Comparison of ENCODE assay signal across 8 cellular contexts in the genomic region with DNA sequence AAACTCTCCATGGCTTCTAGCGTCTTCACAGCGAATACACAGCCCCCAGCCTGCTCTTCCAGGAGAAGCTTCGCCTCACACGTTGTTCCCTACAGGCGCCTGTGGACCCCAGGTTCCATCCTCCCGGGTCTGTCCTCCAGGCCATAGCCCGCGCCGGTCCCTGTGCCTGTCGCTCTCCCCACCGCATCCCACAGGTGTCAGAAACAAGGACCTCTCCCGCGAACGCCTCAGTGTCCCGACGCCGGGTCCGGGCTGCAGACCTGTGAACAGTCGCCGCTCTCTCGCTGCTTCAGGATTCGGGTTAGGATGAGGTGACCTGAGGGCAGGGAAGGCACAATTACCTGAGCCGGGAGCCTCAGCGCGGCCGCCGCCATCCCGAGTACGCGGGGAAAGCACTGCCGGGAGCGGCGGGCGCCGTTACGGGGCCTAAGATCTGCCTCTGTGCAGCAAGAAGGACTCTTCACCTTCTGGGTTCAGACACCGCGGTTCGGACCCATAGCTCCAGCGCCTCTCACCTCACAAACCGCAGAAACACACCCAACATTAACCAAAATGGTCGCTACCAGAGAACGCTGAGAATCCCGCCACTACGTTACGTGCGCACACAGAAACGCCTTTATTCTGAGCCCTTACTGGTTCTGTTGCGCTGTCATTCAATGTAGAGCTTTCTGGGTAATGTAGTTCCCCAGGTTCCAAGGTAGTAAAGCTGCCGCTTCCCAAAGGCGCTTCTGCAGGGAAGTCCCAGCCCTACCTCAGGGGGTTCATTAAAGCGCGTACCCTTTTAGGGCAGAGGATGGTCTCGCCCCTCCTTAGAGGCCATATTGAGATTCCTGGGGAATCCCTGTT. TPM values are rescaled to one million over a fixed set of nuclear protein-coding genes. Genes with fewer than 3 reads are reported as not detected.
DNase-seq lines count a peak whose midpoint lies in the region; ATAC-seq and TF ChIP-seq lines count a peak whose summit lies in the region.

A gene (minus strand): TSS at position 583 of the 846 bp plus-strand sequence. CDS start 1,580 bp downstream, outside the sequence.

- H3K4me3 ChIP-seq in left ventricle myocardium inferior (peak within 1 kb of the TSS; percentile 89), ovary (peak within 1 kb of the TSS; percentile 46)

- TF ChIP-seq CTCF in left ventricle myocardium inferior (IDR thresholded peaks at IDR 0.05; ENCODE audit: borderline replicate concordance) (no peak), ovary (IDR thresholded peaks at IDR 0.05) (no peak)

- WGBS in ovary, 3 donors: 2 to 4% (median 2%) methylated on average over 36 to 54 of the region's 54 CpGs

- H3K36me3 ChIP-seq in left ventricle myocardium inferior: peaks cover 66% of the 10 kb centered on the region
- H3K36me3 ChIP-seq in ovary: no peaks in the 10 kb centered on the region

- DNase-seq in activated CD4-positive, CD25-positive, alpha-beta regulatory T cell (lab: John Stamatoyannopoulos, UW): no peak
- DNase-seq in anterior cingulate cortex (lab: John Stamatoyannopoulos, UW) (peak in 57 of 58 donors; percentile 8 to 86 (median 68)), left ventricle myocardium inferior (peak; percentile 42), ovary (peak; percentile 54 to 67 (median 57)), NCI-H446 treated with DMSO at 0.1 percent for 48 hours (lab: John Stamatoyannopoulos, UW) (no peak), NCI-H1105 treated with DMSO at 0.1 percent for 48 hours (lab: John Stamatoyannopoulos, UW) (no peak)

- H3K9me3 ChIP-seq in left ventricle myocardium inferior (replicated peaks) (peaks cover 90% of the 10 kb centered on the region), ovary (peaks cover 11 to 33% of the 10 kb centered on the region in 2 donors)

- no peaks in the 10 kb centered on the region for H3K27me3 ChIP-seq in left ventricle myocardium inferior (ENCODE audit: low read depth)
- H3K27me3 ChIP-seq in ovary: no peaks in the 10 kb centered on the region

- intact Hi-C loops in left ventricle myocardium inferior (cut with micrococcal nuclease): no loop called here
- intact Hi-C loops in ovary (cut with DNase I): no loop called here

- ATAC-seq in activated CD4-positive, CD25-positive, alpha-beta regulatory T cell treated with anti-CD3 and anti-CD28 coated beads, Interleukin-2, amount 50 U/mL, for 24 hours: peak; percentile 87 to 96

- H3K27ac ChIP-seq in left ventricle myocardium inferior (replicated peaks) (peak within 1 kb of the TSS; percentile 83), ovary (no peak within 1 kb of the TSS)

- TF ChIP-seq EP300 in ovary (IDR thresholded peaks at IDR 0.05): no peak

- no peak for TF ChIP-seq POLR2A in ovary (IDR thresholded peaks at IDR 0.05)

- H3K4me1 ChIP-seq in left ventricle myocardium inferior (peaks cover 21% of the 10 kb centered on the region), ovary (ENCODE audit: insufficient read depth) (no peaks in the 10 kb centered on the region)

TF ChIP-seq in PFSK-1, 5 proteins besides CTCF, POLR2A, EP300 and RAD21:
- no peak for TF ChIP-seq FOXP2 (optimal IDR thresholded peaks at IDR 0.05; ENCODE audit: borderline replicate concordance, extremely low read depth, extremely low read length, insufficient read depth)
- peak; percentile 81 for TF ChIP-seq POLR2AphosphoS5 (IDR thresholded peaks at IDR 0.05; ENCODE audit: low read depth, low read length)
- TF ChIP-seq, protein P1, sequence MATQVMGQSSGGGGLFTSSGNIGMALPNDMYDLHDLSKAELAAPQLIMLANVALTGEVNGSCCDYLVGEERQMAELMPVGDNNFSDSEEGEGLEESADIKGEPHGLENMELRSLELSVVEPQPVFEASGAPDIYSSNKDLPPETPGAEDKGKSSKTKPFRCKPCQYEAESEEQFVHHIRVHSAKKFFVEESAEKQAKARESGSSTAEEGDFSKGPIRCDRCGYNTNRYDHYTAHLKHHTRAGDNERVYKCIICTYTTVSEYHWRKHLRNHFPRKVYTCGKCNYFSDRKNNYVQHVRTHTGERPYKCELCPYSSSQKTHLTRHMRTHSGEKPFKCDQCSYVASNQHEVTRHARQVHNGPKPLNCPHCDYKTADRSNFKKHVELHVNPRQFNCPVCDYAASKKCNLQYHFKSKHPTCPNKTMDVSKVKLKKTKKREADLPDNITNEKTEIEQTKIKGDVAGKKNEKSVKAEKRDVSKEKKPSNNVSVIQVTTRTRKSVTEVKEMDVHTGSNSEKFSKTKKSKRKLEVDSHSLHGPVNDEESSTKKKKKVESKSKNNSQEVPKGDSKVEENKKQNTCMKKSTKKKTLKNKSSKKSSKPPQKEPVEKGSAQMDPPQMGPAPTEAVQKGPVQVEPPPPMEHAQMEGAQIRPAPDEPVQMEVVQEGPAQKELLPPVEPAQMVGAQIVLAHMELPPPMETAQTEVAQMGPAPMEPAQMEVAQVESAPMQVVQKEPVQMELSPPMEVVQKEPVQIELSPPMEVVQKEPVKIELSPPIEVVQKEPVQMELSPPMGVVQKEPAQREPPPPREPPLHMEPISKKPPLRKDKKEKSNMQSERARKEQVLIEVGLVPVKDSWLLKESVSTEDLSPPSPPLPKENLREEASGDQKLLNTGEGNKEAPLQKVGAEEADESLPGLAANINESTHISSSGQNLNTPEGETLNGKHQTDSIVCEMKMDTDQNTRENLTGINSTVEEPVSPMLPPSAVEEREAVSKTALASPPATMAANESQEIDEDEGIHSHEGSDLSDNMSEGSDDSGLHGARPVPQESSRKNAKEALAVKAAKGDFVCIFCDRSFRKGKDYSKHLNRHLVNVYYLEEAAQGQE (IDR thresholded peaks at IDR 0.05; ENCODE audit: insufficient read depth in 1 of 2, low read depth in 2 of 2, low read length in 2 of 2): no peak
- TF ChIP-seq TAF1 (IDR thresholded peaks at IDR 0.05; ENCODE audit: borderline replicate concordance, insufficient read depth, low read length): 0 out of 2 replicates have a peak, but pooled peaks have one; percentile 28
- TF ChIP-seq SIN3A (IDR thresholded peaks at IDR 0.05; ENCODE audit: borderline replicate concordance, insufficient read depth, low read length): peak; percentile 31; the same call in 1 of the 2 replicates

RNA-seq across cellular contexts. Expression of the gene that starts here (rescaled TPM):
- 1.8 TPM for polyA plus RNA-seq in PFSK-1 (2012; ENCODE audit: insufficient read length, low read depth)
- 10.9 TPM for total RNA-seq in left ventricle myocardium inferior
- 10 to 100 TPM in 4 of 7 donors, 1 to 10 TPM in 3; 4.4 to 13.6 (median 10.5) TPM for total RNA-seq in ovary
- polyA plus RNA-seq in ovary: 1 to 10 TPM; 3.4 to 4.8 TPM

Comparison
In these comparisons a context has a peak if more than half of its experiments do, and no peak if none do; other contexts are left out.
1. DNase-seq: peak in anterior cingulate cortex (57 of 58), left ventricle myocardium inferior (single experiment) and ovary (5 of 5); none in activated CD4-positive, CD25-positive, alpha-beta regulatory T cell (0 of 4), NCI-H446 treated with DMSO at 0.1 percent for 48 hours (single experiment) and NCI-H1105 treated with DMSO at 0.1 percent for 48 hours (single experiment).